Comparison of ENCODE assay signal across 8 cellular contexts in genomic region chr12:75635606-75636444, GRCh38.
DNase-seq lines count a peak whose midpoint lies in the region; ATAC-seq and TF ChIP-seq lines count a peak whose summit lies in the region.

No MANE protein-coding gene starts in this region.

- peaks cover 20% of the 10 kb centered on the region for H3K4me1 Mint-ChIP-seq in activated CD4-positive, alpha-beta memory T cell treated with anti-CD3 and anti-CD28 coated beads for 36 hours (ENCODE audit: low read depth)
- peaks cover 36% of the 10 kb centered on the region for H3K4me1 Mint-ChIP-seq in mesothelial cell of epicardium

- CTCF ChIA-PET in activated CD4-positive, alpha-beta memory T cell treated with anti-CD3 and anti-CD28 coated beads for 36 hours (lab: Charles Lee) = no interaction called here

- no peak overlapping the region for H3K27ac Mint-ChIP-seq in activated CD4-positive, alpha-beta memory T cell treated with anti-CD3 and anti-CD28 coated beads for 36 hours
- peak overlapping the region; percentile 62 for H3K27ac Mint-ChIP-seq in mesothelial cell of epicardium

- ATAC-seq in GM18511 (IDR thresholded peaks at IDR 0.05; ENCODE audit: unreplicated experiment) (peak; percentile 58), HG02938 (IDR thresholded peaks at IDR 0.05; ENCODE audit: unreplicated experiment) (peak; percentile 68)

- in situ Hi-C loops in G401 (cut with HindIII; ENCODE audit: low sequenced_read_pairs) = no loop called here

- H3K27me3 ChIP-seq in H7 (ENCODE audit: control insufficient read depth, insufficient read depth, low read length) = no peaks in the 10 kb centered on the region

- intact Hi-C loops in activated CD4-positive, alpha-beta memory T cell treated with anti-CD3 and anti-CD28 coated beads for 36 hours (cut with micrococcal nuclease) = no loop called here

- no peak for TF ChIP-seq CTCF in mesothelial cell of epicardium (IDR thresholded peaks at IDR 0.05; ENCODE audit: unreplicated experiment)

- peak; percentile 36 for DNase-seq in activated CD4-positive, alpha-beta memory T cell treated with anti-CD3 and anti-CD28 coated beads for 36 hours
- DNase-seq in mesothelial cell of epicardium (ENCODE audit: low spot score in 2 of 2, unreplicated experiment in 2 of 2) (no peak), H7 (no peak), G401 (ENCODE audit: low spot score) (no peak), iPS-NIHi11 (ENCODE audit: low spot score) (no peak)
- no peak for DNase-seq in stimulated activated naive CD4-positive, alpha-beta T cell treated with Interleukin-2 at 50 U/mL for 16 hours (lab: John Stamatoyannopoulos, UW)

- no peaks in the 10 kb centered on the region for H3K36me3 Mint-ChIP-seq in activated CD4-positive, alpha-beta memory T cell treated with anti-CD3 and anti-CD28 coated beads for 36 hours
- no peaks in the 10 kb centered on the region for H3K36me3 Mint-ChIP-seq in mesothelial cell of epicardium

- no peak overlapping the region for H3K4me3 ChIP-seq in H7 (ENCODE audit: insufficient read depth, low read depth, low read length)

- H3K36me3 ChIP-seq in H7 (replicated peaks; ENCODE audit: control insufficient read depth, insufficient read depth, low read length) = no peaks in the 10 kb centered on the region

- H3K4me3 Mint-ChIP-seq in activated CD4-positive, alpha-beta memory T cell treated with anti-CD3 and anti-CD28 coated beads for 36 hours = no peak overlapping the region
- H3K4me3 Mint-ChIP-seq in mesothelial cell of epicardium = no peak overlapping the region

- peaks cover 10% of the 10 kb centered on the region for H3K27me3 Mint-ChIP-seq in activated CD4-positive, alpha-beta memory T cell treated with anti-CD3 and anti-CD28 coated beads for 36 hours
- H3K27me3 Mint-ChIP-seq in mesothelial cell of epicardium (ENCODE audit: low read depth) = no peaks in the 10 kb centered on the region

- H3K9me3 Mint-ChIP-seq in activated CD4-positive, alpha-beta memory T cell treated with anti-CD3 and anti-CD28 coated beads for 36 hours = no peaks in the 10 kb centered on the region
- H3K9me3 Mint-ChIP-seq in mesothelial cell of epicardium = no peaks in the 10 kb centered on the region

- POLR2A ChIA-PET in activated CD4-positive, alpha-beta memory T cell treated with anti-CD3 and anti-CD28 coated beads for 36 hours (lab: Charles Lee) = no interaction called here
